In genomic region chr14:22978873-22979671, GRCh38 we compare ENCODE assay signal across 1 cellular context.
TF ChIP-seq lines count a peak whose summit lies in the region.

No MANE protein-coding gene starts in this region.

TF ChIP-seq in HepG2, 621 proteins besides CTCF, POLR2A, EP300 and RAD21 (continued from another document and continues in another):
- TF ChIP-seq ZNF639 (CRISPR knock-in tag; conservative IDR thresholded peaks at IDR 0.05) (peak; percentile 56), KAT8 (CRISPR knock-in tag; IDR thresholded peaks at IDR 0.05) (no peak), NR3C1 (CRISPR knock-in tag; IDR thresholded peaks at IDR 0.05) (no peak), SNAPC2 (CRISPR knock-in tag; IDR thresholded peaks at IDR 0.05) (no peak), ZZZ3 (CRISPR knock-in tag; IDR thresholded peaks at IDR 0.05; ENCODE audit: borderline replicate concordance) (no peak), ZNF501 (CRISPR knock-in tag; IDR thresholded peaks at IDR 0.05) (no peak), ZNF546 (CRISPR knock-in tag; conservative IDR thresholded peaks at IDR 0.05) (no peak), EEA1 (CRISPR knock-in tag; IDR thresholded peaks at IDR 0.05; ENCODE audit: borderline replicate concordance) (no peak), DPF2 (CRISPR knock-in tag; IDR thresholded peaks at IDR 0.05; ENCODE audit: borderline replicate concordance, low read depth) (no peak), KAT7 (CRISPR knock-in tag; IDR thresholded peaks at IDR 0.05; ENCODE audit: borderline replicate concordance) (peak; percentile 96), NFYC (CRISPR knock-in tag; IDR thresholded peaks at IDR 0.05) (0 out of 2 replicates have a peak, but pooled peaks have one; percentile 19), DMTF1 (CRISPR knock-in tag; IDR thresholded peaks at IDR 0.05) (no peak), GFI1 (CRISPR knock-in tag; IDR thresholded peaks at IDR 0.05; ENCODE audit: borderline replicate concordance) (no peak), ZNF276 (CRISPR knock-in tag; IDR thresholded peaks at IDR 0.05; ENCODE audit: low read depth) (peak; percentile 41; the same call in 1 of the 2 replicates), HMG20B (CRISPR knock-in tag; conservative IDR thresholded peaks at IDR 0.05) (no peak), PAX8 (CRISPR knock-in tag; IDR thresholded peaks at IDR 0.05; ENCODE audit: borderline replicate concordance) (no peak), MAX (IDR thresholded peaks at IDR 0.05) (no peak), NFIB (CRISPR knock-in tag; IDR thresholded peaks at IDR 0.05; ENCODE audit: borderline replicate concordance) (no peak), ZSCAN22 (CRISPR knock-in tag; IDR thresholded peaks at IDR 0.05) (peak; percentile 79; the same call in 1 of the 2 replicates), MYPOP (CRISPR knock-in tag; IDR thresholded peaks at IDR 0.05) (no peak), MYC (CRISPR knock-in tag; IDR thresholded peaks at IDR 0.05; ENCODE audit: borderline replicate concordance) (no peak), ZNF709 (CRISPR knock-in tag; IDR thresholded peaks at IDR 0.05) (no peak), ATRX (CRISPR knock-in tag; IDR thresholded peaks at IDR 0.05; ENCODE audit: borderline replicate concordance) (no peak; the same call in 1 of the 2 replicates), ZNF263 (CRISPR knock-in tag; IDR thresholded peaks at IDR 0.05) (no peak), KDM1A (CRISPR knock-in tag; IDR thresholded peaks at IDR 0.05) (0 out of 2 replicates have a peak, but pooled peaks have one; percentile 45), RNF219 (CRISPR knock-in tag; IDR thresholded peaks at IDR 0.05) (no peak), MZF1 (CRISPR knock-in tag; IDR thresholded peaks at IDR 0.05; ENCODE audit: borderline replicate concordance) (peak; percentile 62; the same call in 1 of the 2 replicates), IRF2 (CRISPR knock-in tag; IDR thresholded peaks at IDR 0.05) (0 out of 2 replicates have a peak, but pooled peaks have one; percentile 18), HOMEZ (CRISPR knock-in tag; IDR thresholded peaks at IDR 0.05; ENCODE audit: low read depth) (0 out of 2 replicates have a peak, but pooled peaks have one; percentile 63), ZNF230 (CRISPR knock-in tag; IDR thresholded peaks at IDR 0.05) (no peak), SUZ12 (IDR thresholded peaks at IDR 0.05; ENCODE audit: low read depth, low read length) (0 out of 2 replicates have a peak, but pooled peaks have one; percentile 9), ZNF280D (CRISPR knock-in tag; IDR thresholded peaks at IDR 0.05) (peak; percentile 92; the same call in 1 of the 2 replicates), FOXJ3 (CRISPR knock-in tag; IDR thresholded peaks at IDR 0.05; ENCODE audit: borderline replicate concordance) (no peak), ZGPAT (CRISPR knock-in tag; IDR thresholded peaks at IDR 0.05) (peak; percentile 31; the same call in 1 of the 2 replicates), SMYD3 (CRISPR knock-in tag; IDR thresholded peaks at IDR 0.05) (no peak), SALL2 (CRISPR knock-in tag; IDR thresholded peaks at IDR 0.05) (no peak), TBX2 (CRISPR knock-in tag; IDR thresholded peaks at IDR 0.05; ENCODE audit: borderline replicate concordance) (no peak), NONO (IDR thresholded peaks at IDR 0.05) (no peak), NONO (CRISPR knock-in tag; conservative IDR thresholded peaks at IDR 0.05) (no peak), ZXDC (CRISPR knock-in tag; IDR thresholded peaks at IDR 0.05) (no peak)
